8 cellular contexts compared by ENCODE assay signal in the genomic region with DNA sequence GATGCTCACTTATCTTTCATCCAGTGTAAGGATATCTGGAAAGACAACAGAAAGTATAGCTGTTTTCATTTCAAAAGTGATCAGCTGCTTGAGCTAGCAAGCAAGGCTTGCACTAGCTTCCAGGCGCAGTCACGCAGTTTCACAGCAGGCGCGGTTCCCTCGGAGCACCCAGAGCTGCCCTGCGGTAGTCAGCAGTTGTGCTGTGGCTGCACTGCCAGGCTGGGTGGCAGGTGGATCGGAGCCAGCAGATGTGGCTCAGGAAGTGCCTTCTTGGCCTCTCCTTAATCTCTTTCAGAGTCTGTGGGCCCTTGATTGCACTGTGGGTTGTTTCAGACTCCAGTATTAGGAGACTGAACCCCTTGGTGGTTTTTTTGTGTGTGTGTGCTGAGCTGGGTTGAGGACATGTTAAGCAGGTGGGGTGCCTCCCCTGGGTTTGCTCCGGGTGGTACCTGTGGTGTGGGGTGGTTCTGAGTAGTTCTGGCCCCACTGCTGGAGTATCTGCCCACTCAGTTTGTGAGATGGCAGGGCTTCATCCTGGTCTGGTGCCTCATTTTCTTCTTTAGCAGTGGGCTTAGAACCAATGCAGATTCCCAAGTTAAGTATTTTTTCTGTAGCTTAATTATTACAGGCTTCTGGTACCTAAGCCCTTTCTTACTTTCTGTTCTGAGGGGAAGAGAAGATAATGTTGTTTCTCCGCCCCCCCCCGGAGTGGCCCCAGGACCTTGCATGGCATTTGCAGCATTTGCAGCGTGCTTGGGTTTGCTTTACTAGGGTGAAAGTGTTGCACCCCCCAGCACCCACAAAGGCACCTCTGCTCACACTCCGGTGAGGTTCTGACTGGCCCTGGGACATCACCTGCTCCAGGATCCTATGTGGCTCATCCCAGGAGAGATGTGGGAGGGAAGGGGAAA. TPM values are rescaled to one million over a fixed set of nuclear protein-coding genes. Genes with fewer than 3 reads are reported as not detected.
DNase-seq lines count a peak whose midpoint lies in the region; ATAC-seq, FAIRE-seq and TF ChIP-seq lines count a peak whose summit lies in the region.

No MANE protein-coding gene starts in this region.

- H4K20me1 ChIP-seq in HepG2 (ENCODE audit: insufficient read depth, low read length) = peaks cover 38% of the 10 kb centered on the region

- H3K27me3 ChIP-seq in liver (ENCODE audit: control insufficient read depth in 4 of 4, insufficient read depth in 4 of 4, low read length in 3 of 4) (no peaks in the 10 kb centered on the region), HepG2 (ENCODE audit: control insufficient read depth in 1 of 2, insufficient read depth in 2 of 2, low read length in 2 of 2) (no peaks in the 10 kb centered on the region), transverse colon (no peaks in the 10 kb centered on the region)

- H3K36me3 Mint-ChIP-seq in T-helper 17 cell (ENCODE audit: low read depth) = no peaks in the 10 kb centered on the region
- peaks cover 13% of the 10 kb centered on the region for H3K36me3 Mint-ChIP-seq in effector memory CD8-positive, alpha-beta T cell (ENCODE audit: insufficient read depth)

- in situ Hi-C loops in HepG2 (cut with HindIII; ENCODE audit: extremely low pct_ligation_motif_present, low pct_unique_long_range_greater_than_20kb) (loop anchor here (25.0 kb wide), 1 partner anchor 342 kb away; a partner anchor contains a TSS), transverse colon (cut with MboI; ENCODE audit: low pct_ligation_motif_present in 1 of 4, low pct_unique_long_range_greater_than_20kb in 1 of 4, low sequenced_read_pairs in 3 of 4) (loop anchor here in 2 of 4 donors (25.0 kb wide), 2 partner anchors 92 to 117 kb away; a partner anchor contains a TSS)

- H3K36me3 ChIP-seq in liver (ENCODE audit: control insufficient read depth in 4 of 4, insufficient read depth in 3 of 4, low read depth in 1 of 4, low read length in 3 of 4) = peaks cover 0 to 1% (median 0%) of the 10 kb centered on the region in 4 donors
- H3K36me3 ChIP-seq in HepG2 (replicated peaks in 1 of 2; ENCODE audit: control insufficient read depth in 1 of 2, insufficient read depth in 2 of 2, low read length in 2 of 2) = peaks cover 13 to 39% of the 10 kb centered on the region in 2 experiments
- no peaks in the 10 kb centered on the region for H3K36me3 ChIP-seq in transverse colon

- H3K27me3 Mint-ChIP-seq in T-helper 17 cell = no peaks in the 10 kb centered on the region
- H3K27me3 Mint-ChIP-seq in effector memory CD8-positive, alpha-beta T cell = no peaks in the 10 kb centered on the region

- H3K9me3 ChIP-seq in liver (ENCODE audit: control insufficient read depth in 4 of 4, low read length in 3 of 4) (no peaks in the 10 kb centered on the region), HepG2 (ENCODE audit: low read length) (no peaks in the 10 kb centered on the region), T-helper 17 cell (ENCODE audit: control insufficient read depth, low read length, poor library complexity, severe bottlenecking) (no peaks in the 10 kb centered on the region), transverse colon (no peaks in the 10 kb centered on the region)

- no peaks in the 10 kb centered on the region for H3K9me3 Mint-ChIP-seq in effector memory CD8-positive, alpha-beta T cell

- no peak overlapping the region for H3K4me2 ChIP-seq in HepG2 (ENCODE audit: low read depth, low read length)

- CTCF ChIA-PET in HepG2 (lab: Yijun Ruan, JAX; ENCODE audit: low intra/inter-chr PET ratio, low total read pairs) = no interaction called here

- DNase-seq in HepG2 (ENCODE audit: low spot score) (no peak), T-helper 17 cell (peak in 1 of 3 donors; percentile 33), transverse colon (peak; percentile 63), GM10266 (ENCODE audit: extremely low spot score) (no peak)
- peak; percentile 17 to 33 (median 31) for DNase-seq in effector memory CD8-positive, alpha-beta T cell

- peak overlapping the region; percentile 7 to 14 for H3K27ac ChIP-seq in liver (ENCODE audit: low read depth in 1 of 2, low read length in 2 of 2)
- H3K27ac ChIP-seq in HepG2 (ENCODE audit: extremely low read length, insufficient read depth, low read length) = no peak overlapping the region
- peak overlapping the region in 2 of 4 donors; percentile 10 to 40 for H3K27ac ChIP-seq in transverse colon

- TF ChIP-seq RAD21 in liver (IDR thresholded peaks at IDR 0.05) = no peak
- no peak for TF ChIP-seq RAD21 in HepG2 (CRISPR knock-in tag; IDR thresholded peaks at IDR 0.05)

- peak overlapping the region; percentile 77 for H3K27ac Mint-ChIP-seq in T-helper 17 cell
- peak overlapping the region; percentile 76 to 89 for H3K27ac Mint-ChIP-seq in effector memory CD8-positive, alpha-beta T cell

- no peak overlapping the region for H2AFZ ChIP-seq in HepG2 (ENCODE audit: low read length)

- H3K4me1 ChIP-seq in liver (ENCODE audit: control insufficient read depth in 4 of 4, insufficient read depth in 4 of 4, low read length in 3 of 4) = peaks cover 28 to 58% (median 44%) of the 10 kb centered on the region in 4 donors
- peaks cover 36% of the 10 kb centered on the region for H3K4me1 ChIP-seq in HepG2 (ENCODE audit: insufficient read depth, low read length)
- H3K4me1 ChIP-seq in transverse colon = peaks cover 21 to 66% (median 41%) of the 10 kb centered on the region in 4 donors

- no peak for TF ChIP-seq CTCF in liver (IDR thresholded peaks at IDR 0.05; ENCODE audit: low read depth, low read length, missing input control)
- TF ChIP-seq CTCF in HepG2 (CRISPR knock-in tag; IDR thresholded peaks at IDR 0.05) = no peak
- no peak for TF ChIP-seq CTCF in transverse colon (IDR thresholded peaks at IDR 0.05)
- no peak for TF ChIP-seq CTCF in GM10266 (IDR thresholded peaks at IDR 0.05; ENCODE audit: control insufficient read depth, insufficient read depth, low read depth, missing control alignments)

- H3K4me3 Mint-ChIP-seq in T-helper 17 cell = peak overlapping the region; percentile 55
- peak overlapping the region; percentile 54 to 68 for H3K4me3 Mint-ChIP-seq in effector memory CD8-positive, alpha-beta T cell

- H3K4me1 Mint-ChIP-seq in T-helper 17 cell = peaks cover 65% of the 10 kb centered on the region
- peaks cover 69 to 79% of the 10 kb centered on the region in 2 donors for H3K4me1 Mint-ChIP-seq in effector memory CD8-positive, alpha-beta T cell (ENCODE audit: low read depth in 2 of 2)

- no peak for TF ChIP-seq POLR2A in HepG2 (IDR thresholded peaks at IDR 0.05; ENCODE audit: insufficient read depth in 1 of 2, low read depth in 2 of 2, low read length in 2 of 2)
- TF ChIP-seq POLR2A in transverse colon (IDR thresholded peaks at IDR 0.05) = no peak

- intact Hi-C loops in HepG2 (cut with micrococcal nuclease; ENCODE audit: unreplicated experiment) (loop anchor here (5.0 kb wide), 1 partner anchor 97 kb away; a partner anchor contains a TSS), transverse colon (cut with DNase I; ENCODE audit: low total_unique reads) (no loop called here)

- ATAC-seq in HepG2 (no peak), T-helper 17 cell (peak; percentile 90), HG03342 (IDR thresholded peaks at IDR 0.05; ENCODE audit: unreplicated experiment) (no peak), HG03571 (IDR thresholded peaks at IDR 0.05; ENCODE audit: unreplicated experiment) (no peak)
- peak; percentile 89 for ATAC-seq in effector memory CD8-positive, alpha-beta T cell (replicated peaks)

- H3K79me2 ChIP-seq in HepG2 (ENCODE audit: insufficient read depth, low read length) = peaks cover 97% of the 10 kb centered on the region

- H3K9ac ChIP-seq in liver (ENCODE audit: low read depth in 1 of 2, low read length in 2 of 2) (no peak overlapping the region), HepG2 (ENCODE audit: insufficient read depth, low read depth, low read length) (no peak overlapping the region)

- BruUV-seq in HepG2 (replicated peaks; lab: Mats Ljungman, UMichigan) = no TSS peak

- no peak for FAIRE-seq in HepG2 (lab: Jason Lieb, UNC)

- TF ChIP-seq EP300 in HepG2 (IDR thresholded peaks at IDR 0.05; ENCODE audit: low read depth in 2 of 2, low read length in 2 of 2) = no peak
- no peak for TF ChIP-seq EP300 in HepG2 (CRISPR knock-in tag; IDR thresholded peaks at IDR 0.05; ENCODE audit: borderline replicate concordance)
- no peak for TF ChIP-seq EP300 in transverse colon (IDR thresholded peaks at IDR 0.05; ENCODE audit: low read depth)

- POLR2A ChIA-PET in HepG2 (lab: Yijun Ruan, JAX) = interaction anchor here (1.5 kb wide), 1 partner anchor 17 kb away, joined by 7 read pairs; a partner anchor contains a TSS

- 68% methylated on average over 12 of the region's 12 CpGs for WGBS in liver
- WGBS in HepG2 (ENCODE audit: low lambda C conversion rate) = 94% methylated on average over 11 of the region's 12 CpGs
- WGBS in transverse colon (ENCODE audit: low coverage in 1 of 2), 2 donors = 80% methylated on average over 12 of the region's 12 CpGs; no CpG with 5 or more reads in 1 of the 2 donors

- no peak overlapping the region for H3K4me3 ChIP-seq in liver (ENCODE audit: low read depth in 1 of 3, low read length in 3 of 3)
- H3K4me3 ChIP-seq in HepG2 (replicated peaks in 1 of 3; ENCODE audit: insufficient read depth in 1 of 3, low read depth in 2 of 3, low read length in 3 of 3) = no peak overlapping the region
- H3K4me3 ChIP-seq in transverse colon = no peak overlapping the region

RNA-seq across cellular contexts. Expression of a gene that starts 16.4 kb away (rescaled TPM):
- 10 to 100 TPM in 1 of 2 donors, 1 to 10 TPM in 1; 8.8 to 15.1 TPM for total RNA-seq in liver
- 1 to 10 TPM; 3.9 to 7.4 TPM for polyA plus RNA-seq in liver
- 7.7 and 13.3 TPM in 2 replicates for total RNA-seq in HepG2 (2016; rRNA removed; fragmentation: Illumina TruSeq; extraction: Trizol)
- total RNA-seq in HepG2 (2016; cell fraction: cytosol; rRNA removed; fragmentation: Illumina TruSeq; extraction: Trizol; ENCODE audit: low read depth) = 16.7 and 22.2 TPM in 2 replicates
- total RNA-seq in HepG2 (2016; cell fraction: insoluble cytoplasmic fraction; rRNA removed; fragmentation: Illumina TruSeq; extraction: Trizol) = 6.3 and 11.6 TPM in 2 replicates
- 9.3 and 11.2 TPM in 2 replicates for total RNA-seq in HepG2 (2016; cell fraction: membrane; rRNA removed; fragmentation: Illumina TruSeq; extraction: Trizol)
- total RNA-seq in HepG2 (2016; cell fraction: nucleus; rRNA removed; fragmentation: Illumina TruSeq; extraction: Trizol) = 36.2 and 43.2 TPM in 2 replicates
- polyA plus RNA-seq in HepG2 (2011; rRNA removed) = 6.0 and 6.3 TPM in 2 replicates
- polyA plus RNA-seq in HepG2 (2011; cell fraction: cytosol; rRNA removed) = 3.2 TPM in 2 replicates
- polyA plus RNA-seq in HepG2 (2011; cell fraction: nucleus; rRNA removed) = 38.9 and 57.3 TPM in 2 replicates
- polyA plus RNA-seq in HepG2 (2012) = 17.0 and 17.9 TPM in 2 replicates
- 0.76 and 1.1 TPM in 2 replicates for polyA plus RNA-seq in HepG2 (2016; cell fraction: cytosol; fragmentation: Illumina TruSeq; extraction: Trizol; ENCODE audit: low read depth)
- polyA plus RNA-seq in HepG2 (2016; cell fraction: insoluble cytoplasmic fraction; fragmentation: Illumina TruSeq; extraction: Trizol; ENCODE audit: low read depth) = 7.6 and 11.0 TPM in 2 replicates
- 3.0 TPM in 2 replicates for polyA plus RNA-seq in HepG2 (2016; cell fraction: membrane; fragmentation: Illumina TruSeq; extraction: Trizol; ENCODE audit: low read depth)
- 55.5 and 57.3 TPM in 2 replicates for polyA plus RNA-seq in HepG2 (2016; cell fraction: nucleus; fragmentation: Illumina TruSeq; extraction: Trizol; ENCODE audit: insufficient read depth, low read depth)
- 15.3 and 47.0 TPM in 2 replicates for polyA minus RNA-seq in HepG2 (2011; rRNA and poly(A)+ RNA removed; ENCODE audit: low replicate concordance)
- polyA minus RNA-seq in HepG2 (2011; cell fraction: cytosol; rRNA and poly(A)+ RNA removed) = 5.4 and 6.3 TPM in 2 replicates
- polyA minus RNA-seq in HepG2 (2011; cell fraction: nucleus; rRNA and poly(A)+ RNA removed) = 44.4 and 60.9 TPM in 2 replicates
- 10 to 100 TPM; 54.7 to 59.4 TPM for total RNA-seq in T-helper 17 cell
- 10 to 100 TPM; 20.9 to 70.3 (median 28.1) TPM for total RNA-seq in transverse colon

Comparison
In these comparisons a context has a peak if more than half of its experiments do, and no peak if none do; other contexts are left out.
1. ATAC-seq: peak in T-helper 17 cell (single experiment) and effector memory CD8-positive, alpha-beta T cell (single experiment); none in HepG2 (single experiment), HG03342 (single experiment) and HG03571 (single experiment).
2. DNase-seq: peak in effector memory CD8-positive, alpha-beta T cell (3 of 3) and transverse colon (single experiment); none in HepG2 (single experiment) and GM10266 (single experiment).